Comparison of ENCODE assay signal across 9 cellular contexts in genomic region chr6:152170702-152171667, GRCh38.
DNase-seq lines count a peak whose midpoint lies in the region; ATAC-seq and TF ChIP-seq lines count a peak whose summit lies in the region.
"Had no signal": no experiment of that assay in that cellular context is flagged by ENCODE, and none has a peak within 500 bp of the region (broad histone marks: within the 10 kb centered on the region; RNA-seq: fewer than 3 reads in every experiment).

No MANE protein-coding gene starts in this region.

- H3K79me2 ChIP-seq in SK-N-SH (ENCODE audit: insufficient read depth) = no peaks in the 10 kb centered on the region; the same call in 1 of the 2 replicates

- H3K27ac ChIP-seq in SK-N-SH (ENCODE audit: low read depth in 2 of 2, low read length in 1 of 2) = no peak overlapping the region
- H3K27ac ChIP-seq: PC-9 had no signal

- WGBS in SK-N-SH (ENCODE audit: low lambda C conversion rate) = 95% methylated on average over 13 of the region's 13 CpGs

- H3K36me3 ChIP-seq in SK-N-SH (replicated peaks in 1 of 2; ENCODE audit: control insufficient read depth in 1 of 2, insufficient read depth in 2 of 2, low read length in 1 of 2) = peaks cover 33 to 57% of the 10 kb centered on the region in 2 experiments

- H3K9me2 ChIP-seq in SK-N-SH = no peaks in the 10 kb centered on the region

- POLR2A ChIA-PET in SK-N-SH (lab: Yijun Ruan, JAX) = no interaction called here

- no peaks in the 10 kb centered on the region for H3K9me3 ChIP-seq in SK-N-SH

- peak; percentile 72 for DNase-seq in activated CD8-positive, alpha-beta memory T cell treated with anti-CD3 and anti-CD28 coated beads for 24 hours
- peak; percentile 11 for DNase-seq in kidney tubule cell (ENCODE audit: low spot score)
- no peak for DNase-seq in HUDEP-2 (lab: John Stamatoyannopoulos, UW; ENCODE audit: unreplicated experiment in 76 of 76)
- DNase-seq in amniotic stem cell (lab: John Stamatoyannopoulos, UW) = no peak
- DNase-seq in amygdala (lab: John Stamatoyannopoulos, UW) = no peak
- DNase-seq in SK-N-SH = no peak

- CTCF ChIA-PET in SK-N-SH (lab: Yijun Ruan, JAX) = interaction anchor here (1.1 kb wide), 1 partner anchor 18 kb away, joined by 3 read pairs; no protein-coding TSS in a partner anchor

- H3K4me2 ChIP-seq in SK-N-SH = no peak overlapping the region
- H3K4me2 ChIP-seq: PC-9 had no signal

- no peaks in the 10 kb centered on the region for H3K27me3 ChIP-seq in SK-N-SH (ENCODE audit: insufficient read depth)

- no peak for TF ChIP-seq RAD21 in SK-N-SH (IDR thresholded peaks at IDR 0.05; ENCODE audit: low read length)

- ATAC-seq in GM19328 (IDR thresholded peaks at IDR 0.05; ENCODE audit: unreplicated experiment) (peak; percentile 88), HG03066 (IDR thresholded peaks at IDR 0.05; ENCODE audit: low read depth, unreplicated experiment) (peak; percentile 90)

- H3K9ac ChIP-seq in SK-N-SH = no peak overlapping the region

- TF ChIP-seq EP300 in SK-N-SH (IDR thresholded peaks at IDR 0.05; ENCODE audit: borderline replicate concordance in 1 of 2, low read depth in 1 of 2, low read length in 1 of 2) = no peak

- no peak overlapping the region for H3K4me3 ChIP-seq in SK-N-SH (ENCODE audit: low read depth in 2 of 2, low read length in 1 of 2)
- H3K4me3 ChIP-seq: PC-9 had no signal

- H2AFZ ChIP-seq in SK-N-SH (ENCODE audit: low read depth) = no peak overlapping the region
- H2AFZ ChIP-seq: PC-9 had no signal

- no peaks in the 10 kb centered on the region for H4K20me1 ChIP-seq in SK-N-SH (ENCODE audit: insufficient read depth)

- H3K4me1 ChIP-seq in SK-N-SH (ENCODE audit: control insufficient read depth in 1 of 2, insufficient read depth in 2 of 2, low read depth in 1 of 2, low read length in 1 of 2) = no peaks in the 10 kb centered on the region; a peak in 2 of 4 replicates

- peaks cover 8% of the 10 kb centered on the region for H3F3A ChIP-seq in SK-N-SH (replicated peaks; ENCODE audit: insufficient read depth)

- no peak for TF ChIP-seq CTCF in SK-N-SH (IDR thresholded peaks at IDR 0.05)

TF ChIP-seq in SK-N-SH, 30 proteins besides CTCF, POLR2A, EP300 and RAD21:
- TF ChIP-seq EZH2phosphoT487 (IDR thresholded peaks at IDR 0.05; ENCODE audit: borderline replicate concordance, low read depth) (no peak), FOXM1 (IDR thresholded peaks at IDR 0.05; ENCODE audit: low read depth) (no peak), NRF1 (IDR thresholded peaks at IDR 0.05; ENCODE audit: low read depth, low read length) (no peak), SIN3A (IDR thresholded peaks at IDR 0.05; ENCODE audit: borderline replicate concordance, low read depth, low read length) (no peak), CHD2 (IDR thresholded peaks at IDR 0.05; ENCODE audit: low read length, partially characterized antibody) (no peak), GABPA (IDR thresholded peaks at IDR 0.05; ENCODE audit: low read depth) (no peak), IRF3 (IDR thresholded peaks at IDR 0.05; ENCODE audit: low read depth, low read length) (no peak)

Comparison
In these comparisons a context has a peak if more than half of its experiments do, and no peak if none do; other contexts are left out.
1. DNase-seq: peak in activated CD8-positive, alpha-beta memory T cell treated with anti-CD3 and anti-CD28 coated beads for 24 hours (single experiment) and kidney tubule cell (single experiment); none in HUDEP-2 (0 of 76), amniotic stem cell (single experiment), amygdala (0 of 56) and SK-N-SH (single experiment).